ENCODE assay signal across 8 cellular contexts in genomic region chr11:3947084-3947483, GRCh38.
DNase-seq lines count a peak whose midpoint lies in the region; ATAC-seq and TF ChIP-seq lines count a peak whose summit lies in the region.

No MANE protein-coding gene starts in this region.

- H3K9me3 ChIP-seq in CD4-positive, alpha-beta T cell (ENCODE audit: control insufficient read depth, low read length), result no peaks in the 10 kb centered on the region
- H3K9me3 ChIP-seq in right atrium auricular region (no peaks in the 10 kb centered on the region), hepatocyte (ENCODE audit: low read depth) (no peaks in the 10 kb centered on the region)

- peak overlapping the region; percentile 96 for H3K27ac Mint-ChIP-seq in CD4-positive, alpha-beta T cell

- H3K36me3 ChIP-seq in right atrium auricular region (no peaks in the 10 kb centered on the region), hepatocyte (replicated peaks; ENCODE audit: insufficient read depth, low read depth) (no peaks in the 10 kb centered on the region)

- no peaks in the 10 kb centered on the region for H3K27me3 Mint-ChIP-seq in CD4-positive, alpha-beta T cell

- no peaks in the 10 kb centered on the region for H3K9me3 Mint-ChIP-seq in CD4-positive, alpha-beta T cell

- H3K4me1 Mint-ChIP-seq in CD4-positive, alpha-beta T cell (ENCODE audit: low read depth), result peaks cover 95% of the 10 kb centered on the region

- no peak overlapping the region for H3K4me2 ChIP-seq in hepatocyte

- TF ChIP-seq CTCF in CD4-positive, alpha-beta T cell (IDR thresholded peaks at IDR 0.05), result no peak
- no peak for TF ChIP-seq CTCF in right atrium auricular region (IDR thresholded peaks at IDR 0.05)
- TF ChIP-seq CTCF in hepatocyte (IDR thresholded peaks at IDR 0.05; ENCODE audit: poor library complexity), result no peak

- peak overlapping the region; percentile 72 for H3K4me3 Mint-ChIP-seq in CD4-positive, alpha-beta T cell

- peaks cover 20% of the 10 kb centered on the region for H3K36me3 Mint-ChIP-seq in CD4-positive, alpha-beta T cell (ENCODE audit: low read depth)

- POLR2A ChIA-PET in CD4-positive, alpha-beta T cell (lab: Charles Lee), result interaction anchor here (0.6 to 3.8 kb wide), 24 partner anchors 8 to 125 kb away, joined by 3 to 60 read pairs (median 4); partner anchors contain the start of genes RHOG and STIM1

- no peak overlapping the region for H2AFZ ChIP-seq in hepatocyte

- no peaks in the 10 kb centered on the region for H3K27me3 ChIP-seq in CD4-positive, alpha-beta T cell (ENCODE audit: control insufficient read depth, insufficient read depth, low read length)
- H3K27me3 ChIP-seq in right atrium auricular region (no peaks in the 10 kb centered on the region), hepatocyte (no peaks in the 10 kb centered on the region)

- H3K27ac ChIP-seq in CD4-positive, alpha-beta T cell (ENCODE audit: low read depth, low read length), result peak overlapping the region; percentile 80
- H3K27ac ChIP-seq in right atrium auricular region (peak overlapping the region; percentile 47 to 71), hepatocyte (no peak overlapping the region)

- no peaks in the 10 kb centered on the region for H4K20me1 ChIP-seq in hepatocyte (ENCODE audit: insufficient read depth, poor library complexity, severe bottlenecking)

- peak in 9 of 10 experiments; percentile 25 to 54 (median 37) for DNase-seq in CD4-positive, alpha-beta T cell
- DNase-seq in activated CD8-positive, alpha-beta memory T cell treated with anti-CD3 and anti-CD28 coated beads, Interleukin-2, amount 50 U/mL, for 24 hours (ENCODE audit: extremely low read depth), result peak; percentile 21
- DNase-seq in right atrium auricular region (ENCODE audit: low spot score) (no peak), mesenteric fat pad (ENCODE audit: low spot score) (no peak), hepatocyte (ENCODE audit: low spot score) (no peak)
- DNase-seq in stimulated activated naive CD8-positive, alpha-beta T cell treated with anti-CD3 and anti-CD28 coated beads, Interleukin-15, Interleukin-2, amounts not matched to agents 100 U/mL and 50 U/mL, for 24 hours, result no peak

- CTCF ChIA-PET in CD4-positive, alpha-beta T cell (lab: Charles Lee), result interaction anchor here (0.6 to 2.3 kb wide), 5 partner anchors 13 to 106 kb away, joined by 3 to 18 read pairs (median 5); partner anchors contain the start of gene STIM1

- intact Hi-C loops in CD4-positive, alpha-beta T cell (cut with DNase I, micrococcal nuclease), result loop anchor here (2.0 to 5.0 kb wide), 4 partner anchors 35 to 95 kb away; partner anchors contain the start of gene STIM1 (in 1 of the 2)

- no peak overlapping the region for H3K4me3 ChIP-seq in right atrium auricular region
- H3K4me3 ChIP-seq in hepatocyte, result no peak overlapping the region

- H3K9me2 ChIP-seq in hepatocyte (replicated peaks; ENCODE audit: insufficient read depth), result no peaks in the 10 kb centered on the region

- H3K79me2 ChIP-seq in hepatocyte, result peaks cover 6% of the 10 kb centered on the region

- peak; percentile 75 for ATAC-seq in CD4-positive, alpha-beta T cell (ENCODE audit: poor library complexity)
- peak; percentile 71 for ATAC-seq in GM19397 (IDR thresholded peaks at IDR 0.05; ENCODE audit: unreplicated experiment)
- peak; percentile 52 for ATAC-seq in HG03521 (IDR thresholded peaks at IDR 0.05; ENCODE audit: unreplicated experiment)
- peak; percentile 75 for ATAC-seq in stimulated activated naive CD8-positive, alpha-beta T cell treated with anti-CD3 and anti-CD28 coated beads, Interleukin-15, Interleukin-2, amounts not matched to agents 100 U/mL and 50 U/mL, for 24 hours

- 57% methylated on average over 1 of the region's 1 CpG for WGBS in hepatocyte (ENCODE audit: low lambda C conversion rate, missing lambda C conversion rate)

- H3K4me1 ChIP-seq in right atrium auricular region, result peaks cover 0 to 73% of the 10 kb centered on the region in 2 donors
- peaks cover 15% of the 10 kb centered on the region for H3K4me1 ChIP-seq in hepatocyte (ENCODE audit: insufficient read depth)

Comparison
In these comparisons a context has a peak if more than half of its experiments do, and no peak if none do; other contexts are left out.
1. DNase-seq: peak in CD4-positive, alpha-beta T cell (9 of 10) and activated CD8-positive, alpha-beta memory T cell treated with anti-CD3 and anti-CD28 coated beads, Interleukin-2, amount 50 U/mL, for 24 hours (single experiment); none in right atrium auricular region (single experiment), stimulated activated naive CD8-positive, alpha-beta T cell treated with anti-CD3 and anti-CD28 coated beads, Interleukin-15, Interleukin-2, amounts not matched to agents 100 U/mL and 50 U/mL, for 24 hours (single experiment), mesenteric fat pad (single experiment) and hepatocyte (single experiment).
2. Peak in every context shown above with its lines, with median percentiles within 50 percentile points of each other: ATAC-seq.